In the genomic region with DNA sequence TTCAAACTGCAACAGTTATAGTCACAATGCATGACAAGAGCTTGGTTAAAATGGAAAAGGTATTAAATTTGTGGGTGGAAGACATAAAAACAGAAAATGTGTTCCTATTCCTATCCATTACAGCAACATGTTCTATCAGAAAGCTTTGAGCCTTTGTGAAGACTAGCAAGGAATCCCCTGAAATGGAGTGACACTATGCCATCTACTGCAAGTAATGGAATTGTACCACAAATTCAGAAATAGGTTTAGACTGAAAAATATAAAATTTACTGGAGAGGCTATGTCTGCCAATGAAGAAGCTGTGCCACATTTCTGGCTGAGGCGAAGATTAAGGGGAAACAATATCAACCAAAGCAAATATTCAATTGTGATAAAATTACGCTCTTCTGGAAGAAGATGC, we compare ENCODE assay signal across 32 cellular contexts.
"Had no signal": no experiment of that assay in that cellular context is flagged by ENCODE, and none has a peak within 500 bp of the region (broad histone marks: within the 10 kb centered on the region; RNA-seq: fewer than 3 reads in every experiment).

No MANE protein-coding gene starts in this region.

- H3K36me3 Mint-ChIP-seq: activated CD4-positive, alpha-beta memory T cell treated with anti-CD3 and anti-CD28 coated beads for 36 hours; activated naive CD4-positive, alpha-beta T cell treated with anti-CD3 and anti-CD28 coated beads, Interleukin-2, amount 50 U/mL, for 72 hours; IgD-negative memory B cell had no signal

- H3K27ac Mint-ChIP-seq: activated B cell treated with CpG ODN at 0.5 μM for 24 hours; activated CD4-positive, alpha-beta memory T cell treated with anti-CD3 and anti-CD28 coated beads for 36 hours; activated CD4-positive, alpha-beta T cell treated with anti-CD3 and anti-CD28 coated beads, Interleukin-2, amount 10 ng/mL, durations not matched to agents 7 days and 5 days; activated naive CD4-positive, alpha-beta T cell treated with anti-CD3 and anti-CD28 coated beads, Interleukin-2, amount 50 U/mL, for 72 hours; activated naive CD8-positive, alpha-beta T cell treated with anti-CD3 and anti-CD28 coated beads, Interleukin-2, amount 50 U/mL, for 24 hours; IgD-negative memory B cell; T-helper 1 cell treated with Interleukin-12 subunit alpha and Interleukin-12 subunit beta and Interleukin-4 antibody, amounts not matched to agents 30 μg/mL and 1 μg/mL, for 36 hours had no signal

- H3K27ac ChIP-seq: ascending aorta, body of pancreas, Peyer's patch, RWPE1, SJSA1 had no signal

- H3K27me3 ChIP-seq: ascending aorta, body of pancreas, Peyer's patch, SJSA1 had no signal

- H3K4me3 Mint-ChIP-seq: activated B cell treated with CpG ODN at 0.5 μM for 24 hours; activated CD4-positive, alpha-beta memory T cell treated with anti-CD3 and anti-CD28 coated beads for 36 hours; activated CD4-positive, alpha-beta T cell treated with anti-CD3 and anti-CD28 coated beads, Interleukin-2, amount 10 ng/mL, durations not matched to agents 7 days and 5 days; activated naive CD8-positive, alpha-beta T cell treated with anti-CD3 and anti-CD28 coated beads, Interleukin-2, amount 50 U/mL, for 24 hours; activated T-cell treated with anti-CD3 and anti-CD28 coated beads, Interleukin-2, amount 50 U/mL, for 4 hours; central memory CD8-positive, alpha-beta T cell; IgD-negative memory B cell; T-helper 1 cell treated with Interleukin-12 subunit alpha and Interleukin-12 subunit beta and Interleukin-4 antibody, amounts not matched to agents 30 μg/mL and 1 μg/mL, for 36 hours had no signal

- H3K4me1 Mint-ChIP-seq: activated B cell treated with CpG ODN at 0.5 μM for 24 hours; activated CD4-positive, alpha-beta T cell treated with anti-CD3 and anti-CD28 coated beads, Interleukin-2, amount 10 ng/mL, durations not matched to agents 7 days and 5 days; activated naive CD8-positive, alpha-beta T cell treated with anti-CD3 and anti-CD28 coated beads, Interleukin-2, amount 50 U/mL, for 24 hours; central memory CD8-positive, alpha-beta T cell had no signal

- DNase-seq: activated B cell treated with CpG ODN at 0.5 μM for 24 hours; activated CD4-positive, alpha-beta memory T cell treated with anti-CD3 and anti-CD28 coated beads for 36 hours; activated CD4-positive, alpha-beta T cell treated with anti-CD3 and anti-CD28 coated beads for 1 hour; activated CD4-positive, alpha-beta T cell treated with anti-CD3 and anti-CD28 coated beads, Interleukin-2, amount 10 ng/mL, durations not matched to agents 7 days and 5 days; activated CD8-positive, alpha-beta memory T cell treated with anti-CD3 and anti-CD28 coated beads for 24 hours; activated effector memory CD4-positive, alpha-beta T cell treated with anti-CD3 and anti-CD28 coated beads, Interleukin-2, amount 50 U/mL, for 16 hours; activated naive CD4-positive, alpha-beta T cell treated with Interleukin-2 at 50 U/mL for 16 hours; activated naive CD8-positive, alpha-beta T cell treated with anti-CD3 and anti-CD28 coated beads, Interleukin-2, amount 50 U/mL, for 24 hours; activated T-cell treated with anti-CD3 and anti-CD28 coated beads, Interleukin-2, amount 50 U/mL, for 4 hours; amniotic stem cell; body of pancreas; KG1; MM.1S; NCI-H1105; NCI-H1436; NCI-H187; NCI-H2081; NCI-H2171 treated with DMSO at 0.1 percent for 48 hours; NCI-H345; NCI-H510A; NCI-H526 treated with DMSO at 0.1 percent for 48 hours; OCI-M1; Peyer's patch; SHP77 had no signal

- H3K4me3 ChIP-seq: ascending aorta, body of pancreas, Peyer's patch, SJSA1 had no signal

- H3K9me3 ChIP-seq: body of pancreas, Peyer's patch, SJSA1 had no signal

- H3K9me3 Mint-ChIP-seq: activated CD4-positive, alpha-beta memory T cell treated with anti-CD3 and anti-CD28 coated beads for 36 hours; activated CD4-positive, alpha-beta T cell treated with anti-CD3 and anti-CD28 coated beads, Interleukin-2, amount 10 ng/mL, durations not matched to agents 7 days and 5 days; activated naive CD8-positive, alpha-beta T cell treated with anti-CD3 and anti-CD28 coated beads, Interleukin-2, amount 50 U/mL, for 24 hours had no signal

- ATAC-seq: activated naive CD4-positive, alpha-beta T cell treated with anti-CD3 and anti-CD28 coated beads, Interleukin-2, amount 50 U/mL, for 72 hours; activated naive CD8-positive, alpha-beta T cell treated with anti-CD3 and anti-CD28 coated beads, Interleukin-2, amount 50 U/mL, for 24 hours; activated T-cell treated with anti-CD3 and anti-CD28 coated beads, Interleukin-2, amount 50 U/mL, for 4 hours; body of pancreas; SK-N-SH treated with all-trans-retinoic acid at 6 μM for 48 hours had no signal

- H3K27me3 Mint-ChIP-seq: activated B cell treated with CpG ODN at 0.5 μM for 24 hours; activated CD4-positive, alpha-beta memory T cell treated with anti-CD3 and anti-CD28 coated beads for 36 hours; activated CD4-positive, alpha-beta T cell treated with anti-CD3 and anti-CD28 coated beads, Interleukin-2, amount 10 ng/mL, durations not matched to agents 7 days and 5 days; activated naive CD8-positive, alpha-beta T cell treated with anti-CD3 and anti-CD28 coated beads, Interleukin-2, amount 50 U/mL, for 24 hours; central memory CD8-positive, alpha-beta T cell; IgD-negative memory B cell had no signal

- H3K4me1 ChIP-seq: ascending aorta, body of pancreas, Peyer's patch, SJSA1 had no signal

- H3K36me3 ChIP-seq: ascending aorta, Peyer's patch, SJSA1 had no signal
